ENCODE assay signal across 22 cellular contexts in genomic region chr14:83923836-83924235, GRCh38.
DNase-seq lines count a peak whose midpoint lies in the region; ATAC-seq, FAIRE-seq and TF ChIP-seq lines count a peak whose summit lies in the region.
"Had no signal": no experiment of that assay in that cellular context is flagged by ENCODE, and none has a peak within 500 bp of the region (broad histone marks: within the 10 kb centered on the region; RNA-seq: fewer than 3 reads in every experiment).

No MANE protein-coding gene starts in this region.

- no peaks in the 10 kb centered on the region for H3K4me1 ChIP-seq in SJCRH30
- no peaks in the 10 kb centered on the region for H3K4me1 ChIP-seq in keratinocyte (ENCODE audit: control insufficient read depth, extremely low read depth, insufficient read depth, low read length)
- H3K4me1 ChIP-seq: BE2C had no signal

- H3K36me3 ChIP-seq in SJCRH30 = no peaks in the 10 kb centered on the region
- H3K36me3 ChIP-seq in keratinocyte (ENCODE audit: control insufficient read depth in 2 of 2, extremely low read depth in 1 of 2, insufficient read depth in 2 of 2, low read length in 2 of 2) = no peaks in the 10 kb centered on the region
- H3K36me3 ChIP-seq: BE2C had no signal

- H2AFZ ChIP-seq in keratinocyte (ENCODE audit: control insufficient read depth, low read length) = peak overlapping the region; percentile 8
- H2AFZ ChIP-seq: GM23248 had no signal

- H4K20me1 ChIP-seq in keratinocyte (ENCODE audit: control insufficient read depth, extremely low read depth, insufficient read depth, low read length) = no peaks in the 10 kb centered on the region

- FAIRE-seq in keratinocyte (lab: Jason Lieb, UNC) = no peak
- FAIRE-seq: A204.1, GM19239, H54, HTR-8/SVneo, K562 had no signal

- no peaks in the 10 kb centered on the region for H3K79me2 ChIP-seq in keratinocyte (ENCODE audit: control insufficient read depth, insufficient read depth, low read length)

- no peak overlapping the region for H3K4me3 ChIP-seq in SJCRH30
- no peak overlapping the region for H3K4me3 ChIP-seq in keratinocyte (ENCODE audit: control insufficient read depth in 2 of 3, extremely low read depth in 1 of 3, insufficient read depth in 2 of 3, low read depth in 1 of 3, low read length in 3 of 3)
- H3K4me3 ChIP-seq: GM23248, K562 had no signal

- H3K9ac ChIP-seq in keratinocyte (ENCODE audit: control insufficient read depth, extremely low read depth, insufficient read depth, low read length) = no peak overlapping the region
- H3K9ac ChIP-seq: GM23248 had no signal

- H3K27me3 ChIP-seq in SJCRH30 = no peaks in the 10 kb centered on the region
- no peaks in the 10 kb centered on the region for H3K27me3 ChIP-seq in keratinocyte (ENCODE audit: control insufficient read depth, extremely low read depth, insufficient read depth, low read length)
- H3K27me3 ChIP-seq: BE2C had no signal

- ATAC-seq in GM18909 (IDR thresholded peaks at IDR 0.05; ENCODE audit: poor library complexity, unreplicated experiment) = no peak
- no peak for ATAC-seq in GM21723 (IDR thresholded peaks at IDR 0.05; ENCODE audit: unreplicated experiment)
- ATAC-seq: K562 had no signal

- no peak for TF ChIP-seq CTCF in keratinocyte (optimal IDR thresholded peaks at IDR 0.05 in 1 of 3, IDR thresholded peaks at IDR 0.05 in 1 of 3, conservative IDR thresholded peaks at IDR 0.05 in 1 of 3; ENCODE audit: extremely low read depth in 1 of 3, insufficient read depth in 2 of 3, low read length in 3 of 3)

- H3K4me2 ChIP-seq in keratinocyte (ENCODE audit: control insufficient read depth, extremely low read depth, insufficient read depth, low read depth, low read length) = no peak overlapping the region

- dilution Hi-C loops in keratinocyte (cut with MboI; ENCODE audit: extremely low pct_ligation_motif_present, low sequenced_read_pairs) = no loop called here

- DNase-seq in HT1080 (ENCODE audit: low read depth) = peak; percentile 6
- peak; percentile 24 to 53 for DNase-seq in SJCRH30
- DNase-seq in keratinocyte (ENCODE audit: low read depth, low spot score) = no peak
- no peak for DNase-seq in epidermal melanocyte (ENCODE audit: insufficient read length, low spot score)
- DNase-seq: ACHN; BE2C; C1 segment of cervical spinal cord; CD4-positive, CD25-positive, alpha-beta regulatory T cell; DMS153; DMS79; GF-D8; GM23248; HCEC 1CT; IMR-90 had no signal

- H3K27ac ChIP-seq in SJCRH30 (no peak overlapping the region), keratinocyte (ENCODE audit: control insufficient read depth, insufficient read depth, low read length) (no peak overlapping the region)
- H3K27ac ChIP-seq: GM23248, HL-60 had no signal

- no peaks in the 10 kb centered on the region for H3K9me1 ChIP-seq in keratinocyte (ENCODE audit: control insufficient read depth, extremely low read depth, insufficient read depth, low read length)

- no peaks in the 10 kb centered on the region for H3K9me3 ChIP-seq in SJCRH30 (replicated peaks)
- H3K9me3 ChIP-seq in keratinocyte (ENCODE audit: control insufficient read depth, low read depth, low read length) = no peaks in the 10 kb centered on the region
- H3K9me3 ChIP-seq: BE2C had no signal

Comparison
In these comparisons a context has a peak if more than half of its experiments do, and no peak if none do; other contexts are left out.
1. DNase-seq: peak in HT1080 (single experiment) and SJCRH30 (2 of 2); none in keratinocyte (single experiment) and epidermal melanocyte (single experiment).